ENCODE assay signal across 8 cellular contexts in genomic region chr4:10099521-10100325, GRCh38. TPM values are rescaled to one million over a fixed set of nuclear protein-coding genes. Genes with fewer than 3 reads are reported as not detected.
DNase-seq lines count a peak whose midpoint lies in the region; ATAC-seq and TF ChIP-seq lines count a peak whose summit lies in the region.

No MANE protein-coding gene starts in this region.

- no peak overlapping the region for H3K4me2 ChIP-seq in OCI-LY7 (ENCODE audit: low read length)

- no TSS peak for BruUV-seq in OCI-LY7 (replicated peaks; lab: Mats Ljungman, UMichigan)

- peaks cover 47% of the 10 kb centered on the region for H3K36me3 ChIP-seq in CD8-positive, alpha-beta memory T cell (ENCODE audit: insufficient read depth, low read length)
- H3K36me3 ChIP-seq in WERI-Rb-1 (peaks cover 79% of the 10 kb centered on the region), OCI-LY7 (ENCODE audit: insufficient read depth, low read length) (peaks cover 89% of the 10 kb centered on the region)

- DNase-seq in CD8-positive, alpha-beta memory T cell = peak in 4 of 5 donors; percentile 30 to 58 (median 53)
- DNase-seq in WERI-Rb-1 (peak; percentile 83), coronary artery (ENCODE audit: low spot score) (no peak), OCI-LY7 (ENCODE audit: low spot score) (no peak), hepatic stellate cell (ENCODE audit: low spot score) (no peak), medulla oblongata (ENCODE audit: extremely low spot score) (no peak)
- DNase-seq in stimulated activated CD4-positive, alpha-beta T cell treated with anti-CD3 and anti-CD28 coated beads, Interleukin-1b, Interleukin-23, amount 100 ng/mL, for 48 hours = peak; percentile 31

- H3K4me1 ChIP-seq in CD8-positive, alpha-beta memory T cell (ENCODE audit: insufficient read depth, low read length) = peaks cover 99% of the 10 kb centered on the region
- H3K4me1 ChIP-seq in OCI-LY7 (ENCODE audit: insufficient read depth, low read length, poor library complexity, severe bottlenecking) = no peaks in the 10 kb centered on the region

- no peaks in the 10 kb centered on the region for H3K27me3 Mint-ChIP-seq in CD8-positive, alpha-beta memory T cell

- H3K4me3 Mint-ChIP-seq in CD8-positive, alpha-beta memory T cell = peak overlapping the region; percentile 65 to 84 (median 76)

- POLR2A ChIA-PET in CD8-positive, alpha-beta memory T cell (lab: Charles Lee) = interaction anchor here (0.7 to 2.2 kb wide), 3 partner anchors 15 to 19 kb away, joined by 3 to 8 read pairs (median 4); partner anchors contain the start of gene WDR1
- POLR2A ChIA-PET in OCI-LY7 (lab: Charles Lee) = interaction anchor here (0.6 kb wide), 1 partner anchor 17 kb away, joined by 6 read pairs; the partner anchor contains the start of gene WDR1

- no peak overlapping the region for H3K27ac ChIP-seq in CD8-positive, alpha-beta memory T cell (ENCODE audit: low read depth, low read length)
- H3K27ac ChIP-seq in WERI-Rb-1 = peak overlapping the region; percentile 89
- H3K27ac ChIP-seq in coronary artery = peak overlapping the region; percentile 90 to 93
- H3K27ac ChIP-seq in OCI-LY7 (ENCODE audit: low read depth, low read length, poor library complexity, severe bottlenecking) = no peak overlapping the region

- H3K9me3 Mint-ChIP-seq in CD8-positive, alpha-beta memory T cell = no peaks in the 10 kb centered on the region

- H3K27me3 ChIP-seq in CD8-positive, alpha-beta memory T cell (ENCODE audit: insufficient read depth, low read length, poor library complexity, severe bottlenecking) = no peaks in the 10 kb centered on the region
- H3K27me3 ChIP-seq in WERI-Rb-1 (ENCODE audit: insufficient read depth, low read depth, severe bottlenecking) = no peaks in the 10 kb centered on the region

- no peak for ATAC-seq in GM18868 (IDR thresholded peaks at IDR 0.05; ENCODE audit: unreplicated experiment)

- H3K27ac Mint-ChIP-seq in CD8-positive, alpha-beta memory T cell = peak overlapping the region; percentile 87 to 99 (median 93)

- H2AFZ ChIP-seq in OCI-LY7 (ENCODE audit: low read length) = no peak overlapping the region

- H3K9me3 ChIP-seq in CD8-positive, alpha-beta memory T cell (ENCODE audit: low read length) = no peaks in the 10 kb centered on the region
- H3K9me3 ChIP-seq in WERI-Rb-1 (ENCODE audit: severe bottlenecking) (no peaks in the 10 kb centered on the region), OCI-LY7 (ENCODE audit: low read length) (no peaks in the 10 kb centered on the region)

- TF ChIP-seq CTCF in WERI-Rb-1 (IDR thresholded peaks at IDR 0.05; ENCODE audit: low read depth, low read length) (no peak), coronary artery (IDR thresholded peaks at IDR 0.05) (no peak), OCI-LY7 (conservative IDR thresholded peaks at IDR 0.05; ENCODE audit: low read length) (no peak)

- peaks cover 9% of the 10 kb centered on the region; the same call in 1 of the 2 replicates for H3K79me2 ChIP-seq in OCI-LY7 (ENCODE audit: insufficient read depth, low read depth, low read length)

- H3K4me1 Mint-ChIP-seq in CD8-positive, alpha-beta memory T cell = peaks cover 92 to 100% (median 98%) of the 10 kb centered on the region in 3 donors

- CTCF ChIA-PET in CD8-positive, alpha-beta memory T cell (lab: Charles Lee) = interaction anchor here (0.9 to 1.5 kb wide), 4 partner anchors 10 to 362 kb away, joined by 3 to 5 read pairs (median 4); partner anchors contain the start of gene WDR1
- CTCF ChIA-PET in OCI-LY7 (lab: Charles Lee; ENCODE audit: unreplicated experiment) = interaction anchor here (0.6 to 1.2 kb wide), 2 partner anchors 18 to 389 kb away, joined by 6 to 9 read pairs; no protein-coding TSS in a partner anchor

- no peaks in the 10 kb centered on the region for H3K9me2 ChIP-seq in OCI-LY7 (ENCODE audit: insufficient read depth, low read length)

- H3K4me3 ChIP-seq in CD8-positive, alpha-beta memory T cell (ENCODE audit: low read length) = peak overlapping the region; percentile 14
- H3K4me3 ChIP-seq in WERI-Rb-1 (ENCODE audit: low read depth, low read length) (no peak overlapping the region), coronary artery (no peak overlapping the region), OCI-LY7 (ENCODE audit: low read depth, low read length, poor library complexity, severe bottlenecking) (no peak overlapping the region)

- intact Hi-C loops in OCI-LY7 (cut with micrococcal nuclease; ENCODE audit: unreplicated experiment) = no loop called here

- peaks cover 0 to 86% (median 10%) of the 10 kb centered on the region in 3 donors for H3K36me3 Mint-ChIP-seq in CD8-positive, alpha-beta memory T cell

- H4K20me1 ChIP-seq in OCI-LY7 (ENCODE audit: insufficient read depth, low read length) = 0 out of 2 replicates have a peak, but pooled peaks cover 7% of the 10 kb centered on the region

RNA-seq across cellular contexts. Expression of gene WDR1, which starts 16.9 kb away (rescaled TPM):
- 100 to 1,000 TPM; 409 TPM for total RNA-seq in CD8-positive, alpha-beta memory T cell
- polyA plus RNA-seq in CD8-positive, alpha-beta memory T cell = 377 TPM
- total RNA-seq in OCI-LY7 (2014; rRNA removed; shearing (Covaris generic)) = 77.6 and 85.0 TPM in 2 replicates
- 134 and 152 TPM in 2 replicates for total RNA-seq in OCI-LY7 (2022)

Comparison
In these comparisons a context has a peak if more than half of its experiments do, and no peak if none do; other contexts are left out.
1. DNase-seq: peak in CD8-positive, alpha-beta memory T cell (4 of 5), WERI-Rb-1 (single experiment) and stimulated activated CD4-positive, alpha-beta T cell treated with anti-CD3 and anti-CD28 coated beads, Interleukin-1b, Interleukin-23, amount 100 ng/mL, for 48 hours (single experiment); none in coronary artery (single experiment), OCI-LY7 (single experiment), hepatic stellate cell (single experiment) and medulla oblongata (single experiment).
2. H3K27ac ChIP-seq: peak in WERI-Rb-1 (single experiment) and coronary artery (2 of 2); none in CD8-positive, alpha-beta memory T cell (single experiment) and OCI-LY7 (single experiment).